Comparison of ENCODE assay signal across 9 cellular contexts in genomic region chr16:67504190-67505021, GRCh38. TPM values are rescaled to one million over a fixed set of nuclear protein-coding genes. Genes with fewer than 3 reads are reported as not detected.
DNase-seq lines count a peak whose midpoint lies in the region; ATAC-seq and TF ChIP-seq lines count a peak whose summit lies in the region.
"Had no signal": no experiment of that assay in that cellular context is flagged by ENCODE, and none has a peak within 500 bp of the region (broad histone marks: within the 10 kb centered on the region; RNA-seq: fewer than 3 reads in every experiment).

No MANE protein-coding gene starts in this region.

- TF ChIP-seq CTCF in esophagus squamous epithelium (IDR thresholded peaks at IDR 0.05): no peak
- no peak for TF ChIP-seq CTCF in brain microvascular endothelial cell (IDR thresholded peaks at IDR 0.05; ENCODE audit: low read depth, low read length, missing control alignments)

- H3K27ac ChIP-seq in esophagus squamous epithelium (peak overlapping the region in 3 of 4 donors; percentile 38 to 69 (median 39)), brain microvascular endothelial cell (no peak overlapping the region)
- H3K27ac ChIP-seq: cardiac muscle cell, KMS-11 had no signal

- WGBS in esophagus squamous epithelium, 2 donors: 63 to 65% methylated on average over 8 of the region's 8 CpGs

- H3K4me3 ChIP-seq in esophagus squamous epithelium (no peak overlapping the region), brain microvascular endothelial cell (ENCODE audit: low read depth, low read length) (no peak overlapping the region)
- H3K4me3 ChIP-seq: cardiac muscle cell had no signal

- H3K27me3 ChIP-seq in esophagus squamous epithelium (no peaks in the 10 kb centered on the region), brain microvascular endothelial cell (replicated peaks) (no peaks in the 10 kb centered on the region)

- H3K4me1 ChIP-seq in esophagus squamous epithelium: peaks cover 0 to 18% (median 0%) of the 10 kb centered on the region in 3 donors

- in situ Hi-C loops in SK-MEL-5 (cut with HindIII; ENCODE audit: low pct_unique_long_range_greater_than_20kb, low sequenced_read_pairs) (no loop called here), brain microvascular endothelial cell (cut with HindIII; ENCODE audit: low pct_ligation_motif_present, low sequenced_read_pairs) (no loop called here)

- no peak for TF ChIP-seq POLR2A in esophagus squamous epithelium (IDR thresholded peaks at IDR 0.05)

- ATAC-seq in GM21786 (IDR thresholded peaks at IDR 0.05; ENCODE audit: unreplicated experiment) (peak; percentile 82), GM21367 (IDR thresholded peaks at IDR 0.05; ENCODE audit: unreplicated experiment) (no peak)

- intact Hi-C loops in esophagus squamous epithelium (cut with DNase I): no loop called here

- DNase-seq in SK-MEL-5 (ENCODE audit: low read depth, low spot score): peak; percentile 36
- DNase-seq in esophagus squamous epithelium (lab: John Stamatoyannopoulos, UW): no peak
- peak; percentile 44 for DNase-seq in stimulated activated CD8-positive, alpha-beta memory T cell treated with anti-CD3 and anti-CD28 coated beads, Interleukin-4, amount 100 ng/mL, for 48 hours
- no peak for DNase-seq in brain microvascular endothelial cell
- DNase-seq in UCSD-AML1 (lab: John Stamatoyannopoulos, UW; ENCODE audit: unreplicated experiment): no peak

- H3K36me3 ChIP-seq in esophagus squamous epithelium (no peaks in the 10 kb centered on the region), brain microvascular endothelial cell (replicated peaks) (no peaks in the 10 kb centered on the region)
- H3K36me3 ChIP-seq: cardiac muscle cell had no signal

- H3K9me3 ChIP-seq in esophagus squamous epithelium: no peaks in the 10 kb centered on the region

RNA-seq across cellular contexts. Expression of gene AGRP, which starts 21.1 kb away (rescaled TPM):
- not detected in 2 replicates for total RNA-seq in SK-MEL-5 (2014; rRNA removed; shearing (Covaris generic))
- polyA plus RNA-seq in SK-MEL-5 (2015; cell fraction: cytosol; rRNA removed): not detected in 2 replicates
- polyA plus RNA-seq in SK-MEL-5 (2015; cell fraction: nucleus; rRNA removed): not detected in 2 replicates
- total RNA-seq in esophagus squamous epithelium: not detected
- total RNA-seq: cardiac muscle cell had no signal
- polyA plus RNA-seq: cardiac muscle cell had no signal

RNA-seq across cellular contexts. Expression of gene ATP6V0D1, which starts 23.4 kb away (rescaled TPM):
- total RNA-seq in SK-MEL-5 (2014; rRNA removed; shearing (Covaris generic)): 145 and 151 TPM in 2 replicates
- polyA plus RNA-seq in SK-MEL-5 (2015; cell fraction: cytosol; rRNA removed): 147 and 153 TPM in 2 replicates
- polyA plus RNA-seq in SK-MEL-5 (2015; cell fraction: nucleus; rRNA removed): 61.5 and 79.6 TPM in 2 replicates
- 100 to 1,000 TPM in 3 of 4 donors, 10 to 100 TPM in 1; 99.4 to 158 (median 131) TPM for total RNA-seq in esophagus squamous epithelium

RNA-seq across cellular contexts. Expression of gene RIPOR1, which starts 24.2 kb away (rescaled TPM):
- total RNA-seq in SK-MEL-5 (2014; rRNA removed; shearing (Covaris generic)): 3.6 and 9.4 TPM in 2 replicates
- polyA plus RNA-seq in SK-MEL-5 (2015; cell fraction: cytosol; rRNA removed): 20.5 and 26.5 TPM in 2 replicates
- 39.2 and 54.5 TPM in 2 replicates for polyA plus RNA-seq in SK-MEL-5 (2015; cell fraction: nucleus; rRNA removed)
- 10 to 100 TPM in 3 of 4 donors, 1 to 10 TPM in 1; 6.6 to 24.0 (median 15.6) TPM for total RNA-seq in esophagus squamous epithelium

RNA-seq across cellular contexts. Expression of gene CTCF, which starts 57.9 kb away (rescaled TPM):
- total RNA-seq in SK-MEL-5 (2014; rRNA removed; shearing (Covaris generic)): 25.9 and 26.4 TPM in 2 replicates
- 31.7 and 39.3 TPM in 2 replicates for polyA plus RNA-seq in SK-MEL-5 (2015; cell fraction: cytosol; rRNA removed)
- polyA plus RNA-seq in SK-MEL-5 (2015; cell fraction: nucleus; rRNA removed): 16.9 and 20.4 TPM in 2 replicates
- total RNA-seq in esophagus squamous epithelium: 10 to 100 TPM; 29.9 to 35.5 (median 33.5) TPM

Comparison
In these comparisons a context has a peak if more than half of its experiments do, and no peak if none do; other contexts are left out.
1. DNase-seq: peak in SK-MEL-5 (single experiment) and stimulated activated CD8-positive, alpha-beta memory T cell treated with anti-CD3 and anti-CD28 coated beads, Interleukin-4, amount 100 ng/mL, for 48 hours (single experiment); none in esophagus squamous epithelium (single experiment), brain microvascular endothelial cell (single experiment) and UCSD-AML1 (single experiment).